Comparison of ENCODE assay signal across 28 cellular contexts in the genomic region with DNA sequence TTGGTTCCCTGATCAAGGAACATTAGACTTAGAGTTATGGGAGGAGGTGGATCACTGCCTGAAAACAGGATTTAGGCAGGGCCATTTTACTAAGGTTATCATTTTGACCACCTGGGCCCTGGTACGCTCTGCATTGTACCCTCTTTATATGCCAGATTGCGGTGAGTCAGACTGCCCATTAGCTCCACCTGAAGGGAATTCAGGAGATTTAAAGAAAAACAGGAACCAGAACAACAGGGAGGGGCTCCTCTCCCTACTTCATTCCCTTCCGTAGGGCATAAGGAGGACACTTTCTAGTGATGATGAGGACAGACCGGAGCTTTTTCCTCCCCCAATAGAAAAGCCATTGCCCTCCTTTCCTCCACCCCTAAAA. TPM values are rescaled to one million over a fixed set of nuclear protein-coding genes. Genes with fewer than 3 reads are reported as not detected.
"Had no signal": no experiment of that assay in that cellular context is flagged by ENCODE, and none has a peak within 500 bp of the region (broad histone marks: within the 10 kb centered on the region; RNA-seq: fewer than 3 reads in every experiment).

No MANE protein-coding gene starts in this region.

- H3K36me3 ChIP-seq: brain microvascular endothelial cell, esophagus muscularis mucosa, ovary, prostate gland, suprapubic skin, vagina had no signal

- H3K27me3 Mint-ChIP-seq: activated naive CD4-positive, alpha-beta T cell treated with anti-CD3 and anti-CD28 coated beads, Interleukin-2, amount 50 U/mL, for 24 hours; T-helper 17 cell had no signal

- ATAC-seq: activated CD4-positive, CD25-positive, alpha-beta regulatory T cell treated with anti-CD3 and anti-CD28 coated beads, Interleukin-2, amount 50 U/mL, for 24 hours; activated CD8-positive, alpha-beta memory T cell treated with anti-CD3 and anti-CD28 coated beads, Interleukin-2, amount 10 ng/mL, durations not matched to agents 7 days and 5 days; activated CD8-positive, alpha-beta T cell treated with anti-CD3 and anti-CD28 coated beads for 36 hours; left colon; natural killer cell treated with Interleukin-12 subunit alpha and Interleukin-12 subunit beta and Interleukin-15 and Interleukin-18, amount 100 ng/mL, for 72 hours; stimulated activated naive CD8-positive, alpha-beta T cell treated with anti-CD3 and anti-CD28 coated beads, Interleukin-15, amount 100 ng/mL, for 72 hours; T-helper 17 cell had no signal

- H3K4me3 ChIP-seq: esophagus muscularis mucosa, ovary, prostate gland, suprapubic skin, vagina had no signal

- H3K9me3 ChIP-seq: esophagus muscularis mucosa, ovary, prostate gland, suprapubic skin, vagina had no signal

- H3K27ac ChIP-seq: brain microvascular endothelial cell, esophagus muscularis mucosa, prostate gland, suprapubic skin, vagina had no signal

- H3K4me1 Mint-ChIP-seq: activated CD4-positive, alpha-beta T cell treated with anti-CD3 and anti-CD28 coated beads, Interleukin-2, amount 10 ng/mL, durations not matched to agents 7 days and 5 days; activated CD8-positive, alpha-beta memory T cell treated with anti-CD3 and anti-CD28 coated beads, Interleukin-2, amount 10 ng/mL, durations not matched to agents 7 days and 5 days; activated naive CD4-positive, alpha-beta T cell treated with anti-CD3 and anti-CD28 coated beads, Interleukin-2, amount 50 U/mL, for 24 hours; stimulated activated naive CD8-positive, alpha-beta T cell treated with anti-CD3 and anti-CD28 coated beads, Interleukin-15, amount 100 ng/mL, for 72 hours; T-helper 17 cell had no signal

- H3K9me3 Mint-ChIP-seq: activated CD8-positive, alpha-beta T cell treated with anti-CD3 and anti-CD28 coated beads for 36 hours; activated naive CD4-positive, alpha-beta T cell treated with anti-CD3 and anti-CD28 coated beads, Interleukin-2, amount 50 U/mL, for 24 hours; natural killer cell treated with Interleukin-12 subunit alpha and Interleukin-12 subunit beta and Interleukin-15 and Interleukin-18, amount 100 ng/mL, for 72 hours had no signal

- H3K36me3 Mint-ChIP-seq: activated CD8-positive, alpha-beta memory T cell treated with anti-CD3 and anti-CD28 coated beads, Interleukin-2, amount 10 ng/mL, durations not matched to agents 7 days and 5 days; activated naive CD4-positive, alpha-beta T cell treated with anti-CD3 and anti-CD28 coated beads, Interleukin-2, amount 50 U/mL, for 24 hours; natural killer cell treated with Interleukin-12 subunit alpha and Interleukin-12 subunit beta and Interleukin-15 and Interleukin-18, amount 100 ng/mL, for 72 hours had no signal

- H3K27ac Mint-ChIP-seq: activated CD4-positive, alpha-beta T cell treated with anti-CD3 and anti-CD28 coated beads, Interleukin-2, amount 10 ng/mL, durations not matched to agents 7 days and 5 days; activated CD8-positive, alpha-beta memory T cell treated with anti-CD3 and anti-CD28 coated beads, Interleukin-2, amount 10 ng/mL, durations not matched to agents 7 days and 5 days; activated CD8-positive, alpha-beta T cell treated with anti-CD3 and anti-CD28 coated beads for 36 hours; activated naive CD4-positive, alpha-beta T cell treated with anti-CD3 and anti-CD28 coated beads, Interleukin-2, amount 50 U/mL, for 24 hours; activated T-helper 1 cell treated with anti-CD3 and anti-CD28 coated beads, Interleukin-12 subunit alpha, Interleukin-12 subunit beta, Interleukin-2, Interleukin-4 antibody, amounts not matched to agents 30 ng/mL and 10 ng/mL and 1 ng/mL, durations not matched to agents 14 hours and 24 hours and 36 hours; natural killer cell treated with Interleukin-12 subunit alpha and Interleukin-12 subunit beta and Interleukin-15 and Interleukin-18, amount 100 ng/mL, for 72 hours; stimulated activated naive CD8-positive, alpha-beta T cell treated with anti-CD3 and anti-CD28 coated beads, Interleukin-15, amount 100 ng/mL, for 72 hours; T-helper 17 cell had no signal

- H3K4me1 ChIP-seq: prostate gland, vagina had no signal

- DNase-seq: activated CD4-positive, alpha-beta T cell treated with anti-CD3 and anti-CD28 coated beads, Interleukin-2, amount 10 ng/mL, durations not matched to agents 7 days and 5 days; activated CD8-positive, alpha-beta memory T cell treated with anti-CD3 and anti-CD28 coated beads, Interleukin-2, amount 10 ng/mL, durations not matched to agents 7 days and 5 days; activated CD8-positive, alpha-beta T cell treated with anti-CD3 and anti-CD28 coated beads for 36 hours; activated gamma-delta T cell; aorta; brain microvascular endothelial cell; central memory CD4-positive, alpha-beta T cell; effector memory CD4-positive, alpha-beta T cell; left colon; mammary epithelial cell; ovary; stimulated activated CD4-positive, alpha-beta T cell treated with anti-CD3 and anti-CD28 coated beads, Interleukin-12 subunit alpha, Interleukin-12 subunit beta, amount 100 ng/mL, for 4 hours; stimulated activated CD4-positive, alpha-beta T cell treated with anti-CD3 and anti-CD28 coated beads, Interleukin-4, amount 100 ng/mL, for 4 hours; stimulated activated naive CD8-positive, alpha-beta T cell treated with anti-CD3 and anti-CD28 coated beads, Interleukin-15, amount 100 ng/mL, for 72 hours; SW 1271; T-helper 17 cell had no signal

- H3K4me3 Mint-ChIP-seq: activated CD4-positive, alpha-beta T cell treated with anti-CD3 and anti-CD28 coated beads, Interleukin-2, amount 10 ng/mL, durations not matched to agents 7 days and 5 days; activated CD8-positive, alpha-beta memory T cell treated with anti-CD3 and anti-CD28 coated beads, Interleukin-2, amount 10 ng/mL, durations not matched to agents 7 days and 5 days; activated CD8-positive, alpha-beta T cell treated with anti-CD3 and anti-CD28 coated beads for 36 hours; activated naive CD4-positive, alpha-beta T cell treated with anti-CD3 and anti-CD28 coated beads, Interleukin-2, amount 50 U/mL, for 24 hours; activated T-helper 1 cell treated with anti-CD3 and anti-CD28 coated beads, Interleukin-12 subunit alpha, Interleukin-12 subunit beta, Interleukin-2, Interleukin-4 antibody, amounts not matched to agents 30 ng/mL and 10 ng/mL and 1 ng/mL, durations not matched to agents 14 hours and 24 hours and 36 hours; natural killer cell treated with Interleukin-12 subunit alpha and Interleukin-12 subunit beta and Interleukin-15 and Interleukin-18, amount 100 ng/mL, for 72 hours; stimulated activated naive CD8-positive, alpha-beta T cell treated with anti-CD3 and anti-CD28 coated beads, Interleukin-15, amount 100 ng/mL, for 72 hours; T-helper 17 cell had no signal

- H3K27me3 ChIP-seq: brain microvascular endothelial cell, esophagus muscularis mucosa, ovary, suprapubic skin, vagina had no signal

RNA-seq across cellular contexts. Expression of gene ITLN1, which starts 20.6 kb away (rescaled TPM):
- total RNA-seq: activated CD4-positive, alpha-beta T cell treated with anti-CD3 and anti-CD28 coated beads, Interleukin-2, amount 10 ng/mL, durations not matched to agents 7 days and 5 days; activated CD8-positive, alpha-beta memory T cell treated with anti-CD3 and anti-CD28 coated beads, Interleukin-2, amount 10 ng/mL, durations not matched to agents 7 days and 5 days; activated CD8-positive, alpha-beta T cell treated with anti-CD3 and anti-CD28 coated beads for 36 hours; activated T-helper 1 cell treated with anti-CD3 and anti-CD28 coated beads, Interleukin-12 subunit alpha, Interleukin-12 subunit beta, Interleukin-2, Interleukin-4 antibody, amounts not matched to agents 30 ng/mL and 10 ng/mL and 1 ng/mL, durations not matched to agents 14 hours and 24 hours and 36 hours; dermis microvascular lymphatic vessel endothelial cell; frontal cortex; mammary epithelial cell; natural killer cell treated with Interleukin-12 subunit alpha and Interleukin-12 subunit beta and Interleukin-15 and Interleukin-18, amount 100 ng/mL, for 72 hours; skeletal muscle tissue; suprapubic skin; T-helper 17 cell had no signal
- polyA plus RNA-seq: keratinocyte, mammary epithelial cell had no signal

RNA-seq across cellular contexts. Expression of gene CD244, which starts 42.9 kb away (rescaled TPM):
- total RNA-seq: dermis microvascular lymphatic vessel endothelial cell, frontal cortex, mammary epithelial cell had no signal
- polyA plus RNA-seq: keratinocyte, mammary epithelial cell had no signal

RNA-seq across cellular contexts. Expression of gene ITLN2, which starts 49.0 kb away (rescaled TPM):
- total RNA-seq: activated CD4-positive, alpha-beta T cell treated with anti-CD3 and anti-CD28 coated beads, Interleukin-2, amount 10 ng/mL, durations not matched to agents 7 days and 5 days; activated CD8-positive, alpha-beta memory T cell treated with anti-CD3 and anti-CD28 coated beads, Interleukin-2, amount 10 ng/mL, durations not matched to agents 7 days and 5 days; activated CD8-positive, alpha-beta T cell treated with anti-CD3 and anti-CD28 coated beads for 36 hours; activated T-helper 1 cell treated with anti-CD3 and anti-CD28 coated beads, Interleukin-12 subunit alpha, Interleukin-12 subunit beta, Interleukin-2, Interleukin-4 antibody, amounts not matched to agents 30 ng/mL and 10 ng/mL and 1 ng/mL, durations not matched to agents 14 hours and 24 hours and 36 hours; aorta; dermis microvascular lymphatic vessel endothelial cell; esophagus muscularis mucosa; frontal cortex; left colon; natural killer cell treated with Interleukin-12 subunit alpha and Interleukin-12 subunit beta and Interleukin-15 and Interleukin-18, amount 100 ng/mL, for 72 hours; skeletal muscle tissue; T-helper 17 cell had no signal
